28 cellular contexts compared by ENCODE assay signal in genomic region chr9:74721696-74722660, GRCh38.
"Had no signal": no experiment of that assay in that cellular context is flagged by ENCODE, and none has a peak within 500 bp of the region (broad histone marks: within the 10 kb centered on the region; RNA-seq: fewer than 3 reads in every experiment).

No MANE protein-coding gene starts in this region.

- H3K4me3 ChIP-seq: adrenal gland, esophagus muscularis mucosa, gastroesophageal sphincter, hepatocyte, skin epidermis, testis, transverse colon had no signal

- FAIRE-seq: astrocyte, keratinocyte, urothelium cell line had no signal

- H3K36me3 ChIP-seq: adrenal gland, esophagus muscularis mucosa, gastroesophageal sphincter, transverse colon had no signal

- H3K27ac ChIP-seq: esophagus muscularis mucosa, gastroesophageal sphincter, hepatocyte, neutrophil, skin epidermis, testis, transverse colon had no signal

- H3K4me1 ChIP-seq: adrenal gland, esophagus muscularis mucosa, gastroesophageal sphincter, testis, transverse colon had no signal

- DNase-seq: activated CD4-positive, alpha-beta T cell treated with anti-CD3 and anti-CD28 coated beads for 4 hours; activated CD4-positive, alpha-beta T cell treated with anti-CD3 and anti-CD28 coated beads, Interleukin-2, amount 50 U/mL, for 4 hours; activated naive CD4-positive, alpha-beta T cell; activated T-cell treated with anti-CD3 and anti-CD28 coated beads for 4 hours; activated T-cell treated with anti-CD3 and anti-CD28 coated beads, Interleukin-2, amount 50 U/mL, for 72 hours; adrenal gland; caudate nucleus; dermis blood vessel endothelial cell; effector CD4-positive, alpha-beta T cell; left cardiac atrium; left ventricle myocardium superior; naive B cell; nephron progenitor cell; stimulated activated CD4-positive, alpha-beta T cell treated with anti-CD3 and anti-CD28 coated beads, Interleukin-12 subunit alpha, Interleukin-12 subunit beta, amount 100 ng/mL, for 4 hours; stimulated activated CD4-positive, alpha-beta T cell treated with anti-CD3 and anti-CD28 coated beads, Interleukin-4, amount 100 ng/mL, for 1 hour; stimulated activated naive CD8-positive, alpha-beta T cell treated with anti-CD3 and anti-CD28 coated beads, Interleukin-15, Interleukin-2, amounts not matched to agents 100 U/mL and 50 U/mL, for 24 hours; T-helper 2 cell; testis; transverse colon had no signal

- H3K4me2 ChIP-seq: hepatocyte had no signal

- H2AFZ ChIP-seq: hepatocyte had no signal

- ATAC-seq: activated T-cell treated with anti-CD3 and anti-CD28 coated beads, Interleukin-2, amount 50 U/mL, for 72 hours; gastroesophageal sphincter; left cardiac atrium; left ventricle myocardium superior; sciatic nerve; stimulated activated naive CD8-positive, alpha-beta T cell treated with anti-CD3 and anti-CD28 coated beads, Interleukin-15, Interleukin-2, amounts not matched to agents 100 U/mL and 50 U/mL, for 24 hours had no signal

- H3K9me3 ChIP-seq: adrenal gland, esophagus muscularis mucosa, gastroesophageal sphincter, neutrophil, testis, transverse colon had no signal

- H3K79me2 ChIP-seq: hepatocyte had no signal

- H3K27me3 ChIP-seq: adrenal gland, esophagus muscularis mucosa, gastroesophageal sphincter, hepatocyte, neutrophil, testis, transverse colon had no signal
